8 cellular contexts compared by ENCODE assay signal in the genomic region with DNA sequence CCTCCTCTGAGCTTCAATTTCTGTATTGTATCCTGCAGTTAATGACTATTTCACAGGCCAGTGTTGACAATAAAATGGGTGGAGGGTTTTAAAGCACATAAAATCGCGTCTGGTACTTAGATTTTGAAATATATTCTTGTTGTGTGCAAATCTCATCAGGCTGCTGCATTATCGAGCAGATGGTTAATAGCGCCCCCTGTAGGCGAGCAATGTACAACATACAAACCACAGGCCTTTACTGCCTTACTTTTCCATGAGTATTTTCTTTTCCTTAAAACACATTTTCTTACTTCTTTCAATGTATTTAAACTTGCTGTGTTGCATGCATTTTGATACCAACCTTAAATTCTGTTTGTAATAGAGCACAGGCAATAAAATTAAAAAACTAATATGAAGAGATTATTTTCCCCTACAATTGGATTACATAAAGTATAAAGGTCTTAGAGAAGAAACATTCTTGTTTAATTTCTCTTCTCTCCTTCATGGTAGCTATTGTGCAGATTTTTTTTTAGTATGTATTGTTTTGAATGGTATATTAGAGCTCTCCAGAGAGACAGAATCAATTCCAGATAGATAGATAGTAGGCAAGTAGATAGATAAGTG.
DNase-seq lines count a peak whose midpoint lies in the region; ATAC-seq and TF ChIP-seq lines count a peak whose summit lies in the region.

No MANE protein-coding gene starts in this region.

- intact Hi-C loops in HCT116 (cut with micrococcal nuclease): no loop called here
- intact Hi-C loops in mammary epithelial cell (cut with micrococcal nuclease): no loop called here
- intact Hi-C loops in lower lobe of right lung (cut with DNase I): no loop called here

- TF ChIP-seq CTCF in HCT116 (IDR thresholded peaks at IDR 0.05 in 2 of 3, conservative IDR thresholded peaks at IDR 0.05 in 1 of 3; ENCODE audit: borderline replicate concordance in 1 of 3, insufficient read depth in 1 of 3, low read depth in 2 of 3, low read length in 2 of 3) (peak in 2 of 3 experiments; percentile 29 to 48; a peak in 4 of 6 replicates), mammary epithelial cell (conservative IDR thresholded peaks at IDR 0.05 in 1 of 2, IDR thresholded peaks at IDR 0.05 in 1 of 2; ENCODE audit: extremely low read depth in 1 of 2, insufficient read depth in 1 of 2, low read depth in 1 of 2, low read length in 2 of 2) (peak; percentile 80 to 90), lower lobe of right lung (IDR thresholded peaks at IDR 0.05) (peak; percentile 52)

- POLR2A ChIA-PET in HCT116 (lab: Charles Lee): no interaction called here

- no peak overlapping the region for H3K4me2 ChIP-seq in HCT116 (ENCODE audit: low read length)
- H3K4me2 ChIP-seq in mammary epithelial cell (ENCODE audit: insufficient read depth, low read depth, low read length): no peak overlapping the region

- no peak for TF ChIP-seq POLR2A in HCT116 (IDR thresholded peaks at IDR 0.05; ENCODE audit: borderline replicate concordance, extremely low read depth, insufficient read depth, insufficient read length)

- H3K27me3 ChIP-seq in HCT116 (ENCODE audit: insufficient read depth, low read length) (no peaks in the 10 kb centered on the region), mammary epithelial cell (ENCODE audit: insufficient read depth, low read length) (no peaks in the 10 kb centered on the region), lower lobe of right lung (ENCODE audit: low read depth) (no peaks in the 10 kb centered on the region)

- CTCF ChIA-PET in HCT116 (lab: Charles Lee): no interaction called here
- CTCF ChIA-PET in mammary epithelial cell (lab: Charles Lee; ENCODE audit: low non-redundant PET): no interaction called here

- 2% methylated on average over 5 of the region's 5 CpGs for WGBS in mammary epithelial cell (ENCODE audit: low coverage, missing lambda C conversion rate)

- in situ Hi-C loops in mammary epithelial cell (cut with MboI; ENCODE audit: low sequenced_read_pairs in 2 of 2): no loop called here

- peak; percentile 37 for DNase-seq in NOMO-1 treated with DMSO at 0.1 percent for 48 hours (lab: John Stamatoyannopoulos, UW; ENCODE audit: unreplicated experiment)
- DNase-seq in NOMO-1 treated with dmso at 0.1 percent for 144 hours (lab: John Stamatoyannopoulos, UW; ENCODE audit: unreplicated experiment): no peak
- DNase-seq in HCT116 (ENCODE audit: low read depth, low spot score): no peak
- peak; percentile 47 for DNase-seq in NCI-H460 (ENCODE audit: extremely low read depth, low read depth)
- DNase-seq in mammary epithelial cell: peak; percentile 14
- DNase-seq in lower lobe of right lung: no peak
- DNase-seq in EL: no peak
- DNase-seq in DMS153 treated with DMSO at 0.1 percent for 48 hours (lab: John Stamatoyannopoulos, UW; ENCODE audit: unreplicated experiment): no peak

- no TSS peak for BruUV-seq in HCT116 (replicated peaks; lab: Mats Ljungman, UMichigan)
- BruUV-seq in mammary epithelial cell (replicated peaks; lab: Mats Ljungman, UMichigan): no TSS peak

- H2AFZ ChIP-seq in HCT116 (ENCODE audit: low read depth, low read length, poor library complexity, severe bottlenecking): no peak overlapping the region
- no peak overlapping the region for H2AFZ ChIP-seq in mammary epithelial cell (ENCODE audit: low read depth, low read length)

- RAD21 ChIA-PET in HCT116 (lab: Charles Lee; ENCODE audit: low non-redundant PET in 1 of 2, low total read pairs in 2 of 2, uncharacterized antibody in 2 of 2, unreplicated experiment in 2 of 2): no interaction called here

- H3K27ac ChIP-seq in HCT116 (ENCODE audit: low read depth, low read length) (no peak overlapping the region), mammary epithelial cell (ENCODE audit: insufficient read depth, low read depth, low read length) (no peak overlapping the region), lower lobe of right lung (no peak overlapping the region)

- H3K79me2 ChIP-seq in HCT116 (ENCODE audit: insufficient read depth, low read length) (no peaks in the 10 kb centered on the region), mammary epithelial cell (ENCODE audit: insufficient read depth, low read length) (no peaks in the 10 kb centered on the region)

- no peaks in the 10 kb centered on the region for H3K4me1 ChIP-seq in HCT116 (ENCODE audit: control insufficient read depth in 1 of 2, insufficient read depth in 2 of 2, low read length in 2 of 2)
- H3K4me1 ChIP-seq in mammary epithelial cell (ENCODE audit: insufficient read depth, low read length): no peaks in the 10 kb centered on the region
- H3K4me1 ChIP-seq in lower lobe of right lung: no peaks in the 10 kb centered on the region

- H4K20me1 ChIP-seq in HCT116 (ENCODE audit: insufficient read depth) (no peaks in the 10 kb centered on the region), mammary epithelial cell (ENCODE audit: insufficient read depth, low read length) (no peaks in the 10 kb centered on the region)

- H3K4me3 ChIP-seq in HCT116 (replicated peaks in 1 of 2; ENCODE audit: low read depth in 1 of 2, low read length in 2 of 2) (no peak overlapping the region), mammary epithelial cell (replicated peaks in 1 of 3; ENCODE audit: insufficient read depth in 1 of 3, low read depth in 2 of 3, low read length in 3 of 3) (no peak overlapping the region), lower lobe of right lung (no peak overlapping the region)

- no peaks in the 10 kb centered on the region for H3K9me2 ChIP-seq in HCT116 (ENCODE audit: insufficient read depth)

- no peak for TF ChIP-seq RAD21 in HCT116 (IDR thresholded peaks at IDR 0.05; ENCODE audit: low read depth)

- H3K9ac ChIP-seq in HCT116 (ENCODE audit: low read length) (no peak overlapping the region), mammary epithelial cell (ENCODE audit: insufficient read depth, low read length) (no peak overlapping the region)

- dilution Hi-C loops in mammary epithelial cell (cut with HindIII; ENCODE audit: low sequenced_read_pairs): no loop called here

- no peak for ATAC-seq in HCT116
- ATAC-seq in lower lobe of right lung: no peak

- H3K36me3 ChIP-seq in HCT116 (ENCODE audit: control insufficient read depth in 1 of 2, insufficient read depth in 2 of 2, low read length in 2 of 2) (no peaks in the 10 kb centered on the region), mammary epithelial cell (ENCODE audit: insufficient read depth, low read length) (no peaks in the 10 kb centered on the region), lower lobe of right lung (no peaks in the 10 kb centered on the region)

- no peaks in the 10 kb centered on the region; a peak in 2 of 4 replicates for H3K9me3 ChIP-seq in HCT116 (ENCODE audit: control insufficient read depth in 1 of 2, insufficient read depth in 1 of 2, low read depth in 1 of 2, low read length in 2 of 2)
- H3K9me3 ChIP-seq in mammary epithelial cell (replicated peaks; ENCODE audit: insufficient read depth, low read length): no peaks in the 10 kb centered on the region
- no peaks in the 10 kb centered on the region for H3K9me3 ChIP-seq in lower lobe of right lung

TF ChIP-seq in HCT116, 20 proteins besides CTCF, POLR2A, EP300 and RAD21 (continues in another document):
- TF ChIP-seq, protein P1, sequence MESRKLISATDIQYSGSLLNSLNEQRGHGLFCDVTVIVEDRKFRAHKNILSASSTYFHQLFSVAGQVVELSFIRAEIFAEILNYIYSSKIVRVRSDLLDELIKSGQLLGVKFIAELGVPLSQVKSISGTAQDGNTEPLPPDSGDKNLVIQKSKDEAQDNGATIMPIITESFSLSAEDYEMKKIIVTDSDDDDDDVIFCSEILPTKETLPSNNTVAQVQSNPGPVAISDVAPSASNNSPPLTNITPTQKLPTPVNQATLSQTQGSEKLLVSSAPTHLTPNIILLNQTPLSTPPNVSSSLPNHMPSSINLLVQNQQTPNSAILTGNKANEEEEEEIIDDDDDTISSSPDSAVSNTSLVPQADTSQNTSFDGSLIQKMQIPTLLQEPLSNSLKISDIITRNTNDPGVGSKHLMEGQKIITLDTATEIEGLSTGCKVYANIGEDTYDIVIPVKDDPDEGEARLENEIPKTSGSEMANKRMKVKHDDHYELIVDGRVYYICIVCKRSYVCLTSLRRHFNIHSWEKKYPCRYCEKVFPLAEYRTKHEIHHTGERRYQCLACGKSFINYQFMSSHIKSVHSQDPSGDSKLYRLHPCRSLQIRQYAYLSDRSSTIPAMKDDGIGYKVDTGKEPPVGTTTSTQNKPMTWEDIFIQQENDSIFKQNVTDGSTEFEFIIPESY (IDR thresholded peaks at IDR 0.05; ENCODE audit: extremely low read depth, insufficient replicate concordance, low read length): no peak
- TF ChIP-seq YY1 (IDR thresholded peaks at IDR 0.05; ENCODE audit: extremely low read depth, insufficient replicate concordance, low read depth, low read length) (no peak), TCF7L2 (IDR thresholded peaks at IDR 0.05; ENCODE audit: borderline replicate concordance, extremely low read depth, insufficient read depth, insufficient read length) (no peak), SRF (IDR thresholded peaks at IDR 0.05; ENCODE audit: low read depth) (no peak), EGR1 (IDR thresholded peaks at IDR 0.05; ENCODE audit: low read depth) (no peak), ZFX (IDR thresholded peaks at IDR 0.05) (no peak), JUND (IDR thresholded peaks at IDR 0.05) (no peak), SIN3A (IDR thresholded peaks at IDR 0.05; ENCODE audit: low read depth) (no peak)
- TF ChIP-seq, protein P2, sequence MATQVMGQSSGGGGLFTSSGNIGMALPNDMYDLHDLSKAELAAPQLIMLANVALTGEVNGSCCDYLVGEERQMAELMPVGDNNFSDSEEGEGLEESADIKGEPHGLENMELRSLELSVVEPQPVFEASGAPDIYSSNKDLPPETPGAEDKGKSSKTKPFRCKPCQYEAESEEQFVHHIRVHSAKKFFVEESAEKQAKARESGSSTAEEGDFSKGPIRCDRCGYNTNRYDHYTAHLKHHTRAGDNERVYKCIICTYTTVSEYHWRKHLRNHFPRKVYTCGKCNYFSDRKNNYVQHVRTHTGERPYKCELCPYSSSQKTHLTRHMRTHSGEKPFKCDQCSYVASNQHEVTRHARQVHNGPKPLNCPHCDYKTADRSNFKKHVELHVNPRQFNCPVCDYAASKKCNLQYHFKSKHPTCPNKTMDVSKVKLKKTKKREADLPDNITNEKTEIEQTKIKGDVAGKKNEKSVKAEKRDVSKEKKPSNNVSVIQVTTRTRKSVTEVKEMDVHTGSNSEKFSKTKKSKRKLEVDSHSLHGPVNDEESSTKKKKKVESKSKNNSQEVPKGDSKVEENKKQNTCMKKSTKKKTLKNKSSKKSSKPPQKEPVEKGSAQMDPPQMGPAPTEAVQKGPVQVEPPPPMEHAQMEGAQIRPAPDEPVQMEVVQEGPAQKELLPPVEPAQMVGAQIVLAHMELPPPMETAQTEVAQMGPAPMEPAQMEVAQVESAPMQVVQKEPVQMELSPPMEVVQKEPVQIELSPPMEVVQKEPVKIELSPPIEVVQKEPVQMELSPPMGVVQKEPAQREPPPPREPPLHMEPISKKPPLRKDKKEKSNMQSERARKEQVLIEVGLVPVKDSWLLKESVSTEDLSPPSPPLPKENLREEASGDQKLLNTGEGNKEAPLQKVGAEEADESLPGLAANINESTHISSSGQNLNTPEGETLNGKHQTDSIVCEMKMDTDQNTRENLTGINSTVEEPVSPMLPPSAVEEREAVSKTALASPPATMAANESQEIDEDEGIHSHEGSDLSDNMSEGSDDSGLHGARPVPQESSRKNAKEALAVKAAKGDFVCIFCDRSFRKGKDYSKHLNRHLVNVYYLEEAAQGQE (IDR thresholded peaks at IDR 0.05; ENCODE audit: low read depth): no peak

Comparison
In these comparisons a context has a peak if more than half of its experiments do, and no peak if none do; other contexts are left out.
1. DNase-seq: peak in NOMO-1 treated with DMSO at 0.1 percent for 48 hours (single experiment), NCI-H460 (single experiment) and mammary epithelial cell (single experiment); none in NOMO-1 treated with dmso at 0.1 percent for 144 hours (single experiment), HCT116 (single experiment), lower lobe of right lung (single experiment), EL (single experiment) and DMS153 treated with DMSO at 0.1 percent for 48 hours (single experiment).
2. Peak in every context shown above with its lines, with median percentiles within 50 percentile points of each other: CTCF ChIP-seq.